10 cellular contexts compared by ENCODE assay signal in genomic region chr3:119588112-119588511, GRCh38. TPM values are rescaled to one million over a fixed set of nuclear protein-coding genes. Genes with fewer than 3 reads are reported as not detected.
DNase-seq lines count a peak whose midpoint lies in the region; ATAC-seq and TF ChIP-seq lines count a peak whose summit lies in the region.
"Had no signal": no experiment of that assay in that cellular context is flagged by ENCODE, and none has a peak within 500 bp of the region (broad histone marks: within the 10 kb centered on the region; RNA-seq: fewer than 3 reads in every experiment).

No MANE protein-coding gene starts in this region.

- CTCF ChIA-PET in Calu3 (lab: Charles Lee) (no interaction called here), activated B cell treated with CpG ODN at 0.5 μM for 24 hours (lab: Charles Lee) (interaction anchor here (0.6 to 1.6 kb wide), 3 partner anchors 12 to 93 kb away, joined by 3 to 4 read pairs (median 4); no protein-coding TSS in a partner anchor)

- no peak overlapping the region for H3K4me3 Mint-ChIP-seq in Calu3 (ENCODE audit: low read depth, unreplicated experiment)
- H3K4me3 Mint-ChIP-seq in activated B cell treated with CpG ODN at 0.5 μM for 24 hours, result peak overlapping the region; percentile 50
- no peak overlapping the region for H3K4me3 Mint-ChIP-seq in immature natural killer cell

- TF ChIP-seq CTCF in Calu3 (IDR thresholded peaks at IDR 0.05; ENCODE audit: unreplicated experiment) (no peak), activated B cell treated with CpG ODN at 0.5 μM for 24 hours (IDR thresholded peaks at IDR 0.05) (no peak)

- peak; percentile 55 for ATAC-seq in HG02642 (IDR thresholded peaks at IDR 0.05; ENCODE audit: poor library complexity, unreplicated experiment)
- ATAC-seq in activated B cell treated with CpG ODN at 0.5 μM for 24 hours (ENCODE audit: low read depth), result peak; percentile 60
- ATAC-seq in GM21717 (IDR thresholded peaks at IDR 0.05; ENCODE audit: unreplicated experiment), result no peak
- ATAC-seq in GM21367 (IDR thresholded peaks at IDR 0.05; ENCODE audit: unreplicated experiment), result no peak
- ATAC-seq in GM19467 (IDR thresholded peaks at IDR 0.05; ENCODE audit: unreplicated experiment), result no peak

- H3K27ac Mint-ChIP-seq in Calu3 (ENCODE audit: unreplicated experiment) (no peak overlapping the region), activated B cell treated with CpG ODN at 0.5 μM for 24 hours (peak overlapping the region; percentile 73), immature natural killer cell (no peak overlapping the region)

- DNase-seq in Calu3 (peak; percentile 16), activated B cell treated with CpG ODN at 0.5 μM for 24 hours (no peak), posterior vena cava (ENCODE audit: low spot score) (peak; percentile 87), immature natural killer cell (no peak)

- H3K4me1 Mint-ChIP-seq in Calu3 (ENCODE audit: low read depth, unreplicated experiment), result no peaks in the 10 kb centered on the region
- H3K4me1 Mint-ChIP-seq in activated B cell treated with CpG ODN at 0.5 μM for 24 hours, result peaks cover 34% of the 10 kb centered on the region
- no peaks in the 10 kb centered on the region for H3K4me1 Mint-ChIP-seq in immature natural killer cell

- POLR2A ChIA-PET in activated B cell treated with CpG ODN at 0.5 μM for 24 hours (lab: Charles Lee), result interaction anchor here (0.6 to 2.1 kb wide), 10 partner anchors 8 to 125 kb away, joined by 3 to 11 read pairs (median 3); partner anchors contain the start of genes ADPRH and TMEM39A

- intact Hi-C loops in Calu3 (cut with micrococcal nuclease; ENCODE audit: unreplicated experiment), result no loop called here
- intact Hi-C loops in activated B cell treated with CpG ODN at 0.5 μM for 24 hours (cut with micrococcal nuclease), result no loop called here
- intact Hi-C loops in posterior vena cava (cut with DNase I), result loop anchor here (10.0 kb wide), 2 partner anchors 77 to 87 kb away; partner anchors contain the start of genes COX17 (in 1 of the 2) and POPDC2 (in 1 of the 2)

- H3K27me3 Mint-ChIP-seq in Calu3 (ENCODE audit: unreplicated experiment), result peaks cover 24% of the 10 kb centered on the region
- no peaks in the 10 kb centered on the region for H3K27me3 Mint-ChIP-seq in activated B cell treated with CpG ODN at 0.5 μM for 24 hours
- no peaks in the 10 kb centered on the region for H3K27me3 Mint-ChIP-seq in immature natural killer cell (ENCODE audit: low read depth in 3 of 3)

- H3K36me3 Mint-ChIP-seq in Calu3 (ENCODE audit: insufficient read depth, unreplicated experiment) (no peaks in the 10 kb centered on the region), activated B cell treated with CpG ODN at 0.5 μM for 24 hours (ENCODE audit: low read depth) (peaks cover 43% of the 10 kb centered on the region), immature natural killer cell (peaks cover 4 to 30% (median 15%) of the 10 kb centered on the region in 3 donors)

- BruUV-seq in Calu3 (replicated peaks; lab: Mats Ljungman, UMichigan), result no TSS peak

- H3K9me3 Mint-ChIP-seq in Calu3 (ENCODE audit: low read depth, unreplicated experiment) (no peaks in the 10 kb centered on the region), activated B cell treated with CpG ODN at 0.5 μM for 24 hours (no peaks in the 10 kb centered on the region), immature natural killer cell (peaks cover 0 to 2% (median 0%) of the 10 kb centered on the region in 6 donors)

RNA-seq across cellular contexts. Expression of gene ADPRH, which starts 8.8 kb away (rescaled TPM):
- total RNA-seq in Calu3 (2022), result 1.8 and 2.4 TPM in 2 replicates
- total RNA-seq in activated B cell treated with CpG ODN at 0.5 μM for 24 hours, result 41.2 and 43.8 TPM in 2 replicates
- 10 to 100 TPM; 15.3 to 17.9 TPM for total RNA-seq in posterior vena cava
- polyA plus RNA-seq in immature natural killer cell, result 10 to 100 TPM in 1 of 3 donors, 1 to 10 TPM in 2; 7.5 to 13.9 (median 9.4) TPM

RNA-seq across cellular contexts. Expression of gene PLA1A, which starts 9.6 kb away (rescaled TPM):
- 0.81 and 0.99 TPM in 2 replicates for total RNA-seq in Calu3 (2022)
- total RNA-seq in activated B cell treated with CpG ODN at 0.5 μM for 24 hours, result 0.56 and 1.1 TPM in 2 replicates
- 1 to 10 TPM; 2.7 to 6.2 TPM for total RNA-seq in posterior vena cava
- not detected for polyA plus RNA-seq in immature natural killer cell
- total RNA-seq: H1; T-helper 2 cell treated with Interferon-gamma antibody and Interleukin-4, amounts not matched to agents 100 ng/mL and 5 ng/mL, for 36 hours had no signal
- polyA plus RNA-seq: H1 had no signal

RNA-seq across cellular contexts. Expression of gene CD80, which starts 28.7 kb away (rescaled TPM):
- total RNA-seq in Calu3 (2022) (not detected in 2 replicates), activated B cell treated with CpG ODN at 0.5 μM for 24 hours (71.4 and 88.1 TPM in 2 replicates), posterior vena cava (1 to 10 TPM in 1 of 2 donors, under 1 TPM in 1; 0.24 to 1.3 TPM)
- polyA plus RNA-seq in immature natural killer cell, result not detected
- total RNA-seq: H1 had no signal

Comparison
In these comparisons a context has a peak if more than half of its experiments do, and no peak if none do; other contexts are left out.
1. DNase-seq: peak in Calu3 (single experiment) and posterior vena cava (single experiment); none in activated B cell treated with CpG ODN at 0.5 μM for 24 hours (single experiment) and immature natural killer cell (0 of 3).
2. ATAC-seq: peak in HG02642 (single experiment) and activated B cell treated with CpG ODN at 0.5 μM for 24 hours (single experiment); none in GM21717 (single experiment), GM21367 (single experiment) and GM19467 (single experiment).
3. RNA of gene CD80, which starts 28.7 kb away (total RNA-seq): 71.4 to 88.1 TPM in activated B cell treated with CpG ODN at 0.5 μM for 24 hours; 0.24 to 1.3 TPM in posterior vena cava and not detected in Calu3; every median in the first group is over 10 times any median in the second.
4. intact Hi-C loops: an anchor here in posterior vena cava (10.0 kb wide); none called in Calu3 and activated B cell treated with CpG ODN at 0.5 μM for 24 hours.